1 cellular context compared by ENCODE assay signal in the genomic region with DNA sequence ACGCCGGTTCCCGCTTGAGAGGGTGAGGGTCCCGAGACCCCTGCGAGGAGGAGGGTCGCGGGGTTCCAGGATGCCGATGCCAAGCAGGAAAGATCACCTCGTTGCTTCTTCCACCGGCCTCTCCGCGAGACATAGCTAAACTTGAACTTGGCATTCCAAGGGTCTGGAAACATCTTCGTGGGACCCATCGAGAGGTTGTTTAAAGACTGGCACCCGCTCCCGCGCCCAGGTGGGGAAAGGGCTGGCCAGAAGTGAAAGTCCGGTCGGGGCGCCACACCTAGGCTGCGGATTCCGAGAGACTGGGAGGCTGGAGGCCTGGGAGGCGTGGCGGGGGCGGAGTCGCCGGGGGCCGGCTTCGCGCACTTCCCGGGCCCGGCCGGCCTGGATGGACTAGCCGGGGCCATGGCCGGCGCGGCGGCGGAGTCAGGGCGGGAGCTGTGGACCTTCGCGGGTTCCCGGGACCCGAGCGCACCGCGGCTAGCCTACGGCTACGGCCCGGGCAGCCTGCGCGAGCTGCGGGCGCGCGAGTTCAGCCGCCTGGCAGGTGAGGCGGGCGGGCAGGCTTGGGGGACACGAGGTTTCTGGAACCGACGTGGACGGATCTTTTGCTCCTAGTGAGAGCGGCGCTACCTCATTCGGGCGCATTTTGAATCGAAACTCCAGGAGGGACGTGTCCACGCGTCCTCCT.
TF ChIP-seq lines count a peak whose summit lies in the region.

TSS of gene MOCOS (plus strand) at position 360 of the 688 bp plus-strand sequence. CDS start at position 403, 43 bp downstream.

TF ChIP-seq in HepG2, 621 proteins besides CTCF, POLR2A, EP300 and RAD21 (continued from another document and continues in another):
- no peak for TF ChIP-seq PRDM10 (CRISPR knock-in tag; IDR thresholded peaks at IDR 0.05; ENCODE audit: low read depth)
- TF ChIP-seq PHF8 (CRISPR knock-in tag; IDR thresholded peaks at IDR 0.05), result peak; percentile 63
- TF ChIP-seq ZNF264 (CRISPR knock-in tag; IDR thresholded peaks at IDR 0.05), result 0 out of 2 replicates have a peak, but pooled peaks have one; percentile 26
- TF ChIP-seq, protein P1, sequence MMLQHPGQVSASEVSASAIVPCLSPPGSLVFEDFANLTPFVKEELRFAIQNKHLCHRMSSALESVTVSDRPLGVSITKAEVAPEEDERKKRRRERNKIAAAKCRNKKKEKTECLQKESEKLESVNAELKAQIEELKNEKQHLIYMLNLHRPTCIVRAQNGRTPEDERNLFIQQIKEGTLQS (CRISPR knock-in tag; IDR thresholded peaks at IDR 0.05), result no peak
- TF ChIP-seq NBN (conservative IDR thresholded peaks at IDR 0.05), result no peak
- no peak for TF ChIP-seq ZNF3 (CRISPR knock-in tag; IDR thresholded peaks at IDR 0.05)
- TF ChIP-seq, protein P2, sequence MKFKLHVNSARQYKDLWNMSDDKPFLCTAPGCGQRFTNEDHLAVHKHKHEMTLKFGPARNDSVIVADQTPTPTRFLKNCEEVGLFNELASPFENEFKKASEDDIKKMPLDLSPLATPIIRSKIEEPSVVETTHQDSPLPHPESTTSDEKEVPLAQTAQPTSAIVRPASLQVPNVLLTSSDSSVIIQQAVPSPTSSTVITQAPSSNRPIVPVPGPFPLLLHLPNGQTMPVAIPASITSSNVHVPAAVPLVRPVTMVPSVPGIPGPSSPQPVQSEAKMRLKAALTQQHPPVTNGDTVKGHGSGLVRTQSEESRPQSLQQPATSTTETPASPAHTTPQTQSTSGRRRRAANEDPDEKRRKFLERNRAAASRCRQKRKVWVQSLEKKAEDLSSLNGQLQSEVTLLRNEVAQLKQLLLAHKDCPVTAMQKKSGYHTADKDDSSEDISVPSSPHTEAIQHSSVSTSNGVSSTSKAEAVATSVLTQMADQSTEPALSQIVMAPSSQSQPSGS (CRISPR knock-in tag; IDR thresholded peaks at IDR 0.05), result no peak
- TF ChIP-seq ARHGAP35 (CRISPR knock-in tag; IDR thresholded peaks at IDR 0.05; ENCODE audit: borderline replicate concordance), result no peak; the same call in 1 of the 2 replicates
- TF ChIP-seq, protein P3, sequence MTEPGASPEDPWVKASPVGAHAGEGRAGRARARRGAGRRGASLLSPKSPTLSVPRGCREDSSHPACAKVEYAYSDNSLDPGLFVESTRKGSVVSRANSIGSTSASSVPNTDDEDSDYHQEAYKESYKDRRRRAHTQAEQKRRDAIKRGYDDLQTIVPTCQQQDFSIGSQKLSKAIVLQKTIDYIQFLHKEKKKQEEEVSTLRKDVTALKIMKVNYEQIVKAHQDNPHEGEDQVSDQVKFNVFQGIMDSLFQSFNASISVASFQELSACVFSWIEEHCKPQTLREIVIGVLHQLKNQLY (CRISPR knock-in tag; IDR thresholded peaks at IDR 0.05), result no peak
- peak; percentile 86 for TF ChIP-seq ZNF777 (CRISPR knock-in tag; IDR thresholded peaks at IDR 0.05)
- TF ChIP-seq, protein P4, sequence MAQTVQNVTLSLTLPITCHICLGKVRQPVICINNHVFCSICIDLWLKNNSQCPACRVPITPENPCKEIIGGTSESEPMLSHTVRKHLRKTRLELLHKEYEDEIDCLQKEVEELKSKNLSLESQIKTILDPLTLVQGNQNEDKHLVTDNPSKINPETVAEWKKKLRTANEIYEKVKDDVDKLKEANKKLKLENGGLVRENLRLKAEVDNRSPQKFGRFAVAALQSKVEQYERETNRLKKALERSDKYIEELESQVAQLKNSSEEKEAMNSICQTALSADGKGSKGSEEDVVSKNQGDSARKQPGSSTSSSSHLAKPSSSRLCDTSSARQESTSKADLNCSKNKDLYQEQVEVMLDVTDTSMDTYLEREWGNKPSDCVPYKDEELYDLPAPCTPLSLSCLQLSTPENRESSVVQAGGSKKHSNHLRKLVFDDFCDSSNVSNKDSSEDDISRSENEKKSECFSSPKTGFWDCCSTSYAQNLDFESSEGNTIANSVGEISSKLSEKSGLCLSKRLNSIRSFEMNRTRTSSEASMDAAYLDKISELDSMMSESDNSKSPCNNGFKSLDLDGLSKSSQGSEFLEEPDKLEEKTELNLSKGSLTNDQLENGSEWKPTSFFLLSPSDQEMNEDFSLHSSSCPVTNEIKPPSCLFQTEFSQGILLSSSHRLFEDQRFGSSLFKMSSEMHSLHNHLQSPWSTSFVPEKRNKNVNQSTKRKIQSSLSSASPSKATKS (CRISPR knock-in tag; IDR thresholded peaks at IDR 0.05), result no peak
- no peak; the same call in 1 of the 2 replicates for TF ChIP-seq KAT8 (CRISPR knock-in tag; IDR thresholded peaks at IDR 0.05)
- TF ChIP-seq ZNF431 (CRISPR knock-in tag; IDR thresholded peaks at IDR 0.05; ENCODE audit: borderline replicate concordance, low read depth), result 0 out of 2 replicates have a peak, but pooled peaks have one; percentile 76
- no peak for TF ChIP-seq ZBTB42 (CRISPR knock-in tag; IDR thresholded peaks at IDR 0.05)
- no peak for TF ChIP-seq ZFP36 (IDR thresholded peaks at IDR 0.05; ENCODE audit: borderline replicate concordance, low read depth, low read length, partially characterized antibody)
- no peak; the same call in 1 of the 2 replicates for TF ChIP-seq ZNF552 (CRISPR knock-in tag; IDR thresholded peaks at IDR 0.05; ENCODE audit: borderline replicate concordance)
- TF ChIP-seq MIER2 (CRISPR knock-in tag; IDR thresholded peaks at IDR 0.05), result no peak
- TF ChIP-seq ZNF883 (CRISPR knock-in tag; IDR thresholded peaks at IDR 0.05; ENCODE audit: not compliant biosample characterization), result no peak
- TF ChIP-seq DMAP1 (CRISPR knock-in tag; IDR thresholded peaks at IDR 0.05), result peak; percentile 15
- 0 out of 2 replicates have a peak, but pooled peaks have one; percentile 36 for TF ChIP-seq HDAC2 (CRISPR knock-in tag; IDR thresholded peaks at IDR 0.05)
- peak; percentile 64; the same call in 1 of the 2 replicates for TF ChIP-seq DR1 (CRISPR knock-in tag; IDR thresholded peaks at IDR 0.05)
- TF ChIP-seq, protein P5, sequence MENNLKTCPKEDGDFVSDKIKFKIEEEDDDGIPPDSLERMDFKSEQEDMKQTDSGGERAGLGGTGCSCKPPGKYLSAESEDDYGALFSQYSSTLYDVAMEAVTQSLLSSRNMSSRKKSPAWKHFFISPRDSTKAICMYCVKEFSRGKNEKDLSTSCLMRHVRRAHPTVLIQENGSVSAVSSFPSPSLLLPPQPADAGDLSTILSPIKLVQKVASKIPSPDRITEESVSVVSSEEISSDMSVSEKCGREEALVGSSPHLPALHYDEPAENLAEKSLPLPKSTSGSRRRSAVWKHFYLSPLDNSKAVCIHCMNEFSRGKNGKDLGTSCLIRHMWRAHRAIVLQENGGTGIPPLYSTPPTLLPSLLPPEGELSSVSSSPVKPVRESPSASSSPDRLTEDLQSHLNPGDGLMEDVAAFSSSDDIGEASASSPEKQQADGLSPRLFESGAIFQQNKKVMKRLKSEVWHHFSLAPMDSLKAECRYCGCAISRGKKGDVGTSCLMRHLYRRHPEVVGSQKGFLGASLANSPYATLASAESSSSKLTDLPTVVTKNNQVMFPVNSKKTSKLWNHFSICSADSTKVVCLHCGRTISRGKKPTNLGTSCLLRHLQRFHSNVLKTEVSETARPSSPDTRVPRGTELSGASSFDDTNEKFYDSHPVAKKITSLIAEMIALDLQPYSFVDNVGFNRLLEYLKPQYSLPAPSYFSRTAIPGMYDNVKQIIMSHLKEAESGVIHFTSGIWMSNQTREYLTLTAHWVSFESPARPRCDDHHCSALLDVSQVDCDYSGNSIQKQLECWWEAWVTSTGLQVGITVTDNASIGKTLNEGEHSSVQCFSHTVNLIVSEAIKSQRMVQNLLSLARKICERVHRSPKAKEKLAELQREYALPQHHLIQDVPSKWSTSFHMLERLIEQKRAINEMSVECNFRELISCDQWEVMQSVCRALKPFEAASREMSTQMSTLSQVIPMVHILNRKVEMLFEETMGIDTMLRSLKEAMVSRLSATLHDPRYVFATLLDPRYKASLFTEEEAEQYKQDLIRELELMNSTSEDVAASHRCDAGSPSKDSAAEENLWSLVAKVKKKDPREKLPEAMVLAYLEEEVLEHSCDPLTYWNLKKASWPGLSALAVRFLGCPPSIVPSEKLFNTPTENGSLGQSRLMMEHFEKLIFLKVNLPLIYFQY (CRISPR knock-in tag; IDR thresholded peaks at IDR 0.05; ENCODE audit: borderline replicate concordance), result peak; percentile 69; the same call in 1 of the 2 replicates
- TF ChIP-seq GFI1 (CRISPR knock-in tag; IDR thresholded peaks at IDR 0.05; ENCODE audit: borderline replicate concordance), result peak; percentile 22; the same call in 1 of the 2 replicates
- 0 out of 2 replicates have a peak, but pooled peaks have one; percentile 32 for TF ChIP-seq ARNTL (CRISPR knock-in tag; IDR thresholded peaks at IDR 0.05)
- TF ChIP-seq HMG20A (CRISPR knock-in tag; IDR thresholded peaks at IDR 0.05; ENCODE audit: borderline replicate concordance), result no peak
- TF ChIP-seq ZNF782 (CRISPR knock-in tag; IDR thresholded peaks at IDR 0.05; ENCODE audit: borderline replicate concordance), result no peak
- TF ChIP-seq ZBTB7B (CRISPR knock-in tag; IDR thresholded peaks at IDR 0.05), result no peak
- no peak for TF ChIP-seq ZNF704 (CRISPR knock-in tag; IDR thresholded peaks at IDR 0.05; ENCODE audit: borderline replicate concordance)
- no peak for TF ChIP-seq ZNF354B (CRISPR knock-in tag; IDR thresholded peaks at IDR 0.05)
- TF ChIP-seq, protein P6, sequence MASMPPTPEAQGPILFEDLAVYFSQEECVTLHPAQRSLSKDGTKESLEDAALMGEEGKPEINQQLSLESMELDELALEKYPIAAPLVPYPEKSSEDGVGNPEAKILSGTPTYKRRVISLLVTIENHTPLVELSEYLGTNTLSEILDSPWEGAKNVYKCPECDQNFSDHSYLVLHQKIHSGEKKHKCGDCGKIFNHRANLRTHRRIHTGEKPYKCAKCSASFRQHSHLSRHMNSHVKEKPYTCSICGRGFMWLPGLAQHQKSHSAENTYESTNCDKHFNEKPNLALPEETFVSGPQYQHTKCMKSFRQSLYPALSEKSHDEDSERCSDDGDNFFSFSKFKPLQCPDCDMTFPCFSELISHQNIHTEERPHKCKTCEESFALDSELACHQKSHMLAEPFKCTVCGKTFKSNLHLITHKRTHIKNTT (CRISPR knock-in tag; IDR thresholded peaks at IDR 0.05), result no peak
- TF ChIP-seq RFXAP (CRISPR knock-in tag; IDR thresholded peaks at IDR 0.05; ENCODE audit: borderline replicate concordance), result no peak
- TF ChIP-seq ZFP90 (CRISPR knock-in tag; IDR thresholded peaks at IDR 0.05; ENCODE audit: borderline replicate concordance), result no peak
- TF ChIP-seq ZNF180 (CRISPR knock-in tag; IDR thresholded peaks at IDR 0.05; ENCODE audit: borderline replicate concordance, low read depth), result no peak
- peak; percentile 28 for TF ChIP-seq PHF5A (CRISPR knock-in tag; IDR thresholded peaks at IDR 0.05; ENCODE audit: low read depth, unreplicated experiment)
- TF ChIP-seq, protein P7, sequence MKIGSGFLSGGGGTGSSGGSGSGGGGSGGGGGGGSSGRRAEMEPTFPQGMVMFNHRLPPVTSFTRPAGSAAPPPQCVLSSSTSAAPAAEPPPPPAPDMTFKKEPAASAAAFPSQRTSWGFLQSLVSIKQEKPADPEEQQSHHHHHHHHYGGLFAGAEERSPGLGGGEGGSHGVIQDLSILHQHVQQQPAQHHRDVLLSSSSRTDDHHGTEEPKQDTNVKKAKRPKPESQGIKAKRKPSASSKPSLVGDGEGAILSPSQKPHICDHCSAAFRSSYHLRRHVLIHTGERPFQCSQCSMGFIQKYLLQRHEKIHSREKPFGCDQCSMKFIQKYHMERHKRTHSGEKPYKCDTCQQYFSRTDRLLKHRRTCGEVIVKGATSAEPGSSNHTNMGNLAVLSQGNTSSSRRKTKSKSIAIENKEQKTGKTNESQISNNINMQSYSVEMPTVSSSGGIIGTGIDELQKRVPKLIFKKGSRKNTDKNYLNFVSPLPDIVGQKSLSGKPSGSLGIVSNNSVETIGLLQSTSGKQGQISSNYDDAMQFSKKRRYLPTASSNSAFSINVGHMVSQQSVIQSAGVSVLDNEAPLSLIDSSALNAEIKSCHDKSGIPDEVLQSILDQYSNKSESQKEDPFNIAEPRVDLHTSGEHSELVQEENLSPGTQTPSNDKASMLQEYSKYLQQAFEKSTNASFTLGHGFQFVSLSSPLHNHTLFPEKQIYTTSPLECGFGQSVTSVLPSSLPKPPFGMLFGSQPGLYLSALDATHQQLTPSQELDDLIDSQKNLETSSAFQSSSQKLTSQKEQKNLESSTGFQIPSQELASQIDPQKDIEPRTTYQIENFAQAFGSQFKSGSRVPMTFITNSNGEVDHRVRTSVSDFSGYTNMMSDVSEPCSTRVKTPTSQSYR (CRISPR knock-in tag; IDR thresholded peaks at IDR 0.05; ENCODE audit: borderline replicate concordance), result no peak
- TF ChIP-seq STAG1 (CRISPR knock-in tag; IDR thresholded peaks at IDR 0.05), result peak; percentile 22
- TF ChIP-seq, protein P8, sequence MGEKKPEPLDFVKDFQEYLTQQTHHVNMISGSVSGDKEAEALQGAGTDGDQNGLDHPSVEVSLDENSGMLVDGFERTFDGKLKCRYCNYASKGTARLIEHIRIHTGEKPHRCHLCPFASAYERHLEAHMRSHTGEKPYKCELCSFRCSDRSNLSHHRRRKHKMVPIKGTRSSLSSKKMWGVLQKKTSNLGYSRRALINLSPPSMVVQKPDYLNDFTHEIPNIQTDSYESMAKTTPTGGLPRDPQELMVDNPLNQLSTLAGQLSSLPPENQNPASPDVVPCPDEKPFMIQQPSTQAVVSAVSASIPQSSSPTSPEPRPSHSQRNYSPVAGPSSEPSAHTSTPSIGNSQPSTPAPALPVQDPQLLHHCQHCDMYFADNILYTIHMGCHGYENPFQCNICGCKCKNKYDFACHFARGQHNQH (CRISPR knock-in tag; IDR thresholded peaks at IDR 0.05), result no peak; the same call in 1 of the 2 replicates
- TF ChIP-seq U2AF2 (IDR thresholded peaks at IDR 0.05; ENCODE audit: low read depth, low read length), result no peak
